1 cellular context compared by ENCODE assay signal in the genomic region with DNA sequence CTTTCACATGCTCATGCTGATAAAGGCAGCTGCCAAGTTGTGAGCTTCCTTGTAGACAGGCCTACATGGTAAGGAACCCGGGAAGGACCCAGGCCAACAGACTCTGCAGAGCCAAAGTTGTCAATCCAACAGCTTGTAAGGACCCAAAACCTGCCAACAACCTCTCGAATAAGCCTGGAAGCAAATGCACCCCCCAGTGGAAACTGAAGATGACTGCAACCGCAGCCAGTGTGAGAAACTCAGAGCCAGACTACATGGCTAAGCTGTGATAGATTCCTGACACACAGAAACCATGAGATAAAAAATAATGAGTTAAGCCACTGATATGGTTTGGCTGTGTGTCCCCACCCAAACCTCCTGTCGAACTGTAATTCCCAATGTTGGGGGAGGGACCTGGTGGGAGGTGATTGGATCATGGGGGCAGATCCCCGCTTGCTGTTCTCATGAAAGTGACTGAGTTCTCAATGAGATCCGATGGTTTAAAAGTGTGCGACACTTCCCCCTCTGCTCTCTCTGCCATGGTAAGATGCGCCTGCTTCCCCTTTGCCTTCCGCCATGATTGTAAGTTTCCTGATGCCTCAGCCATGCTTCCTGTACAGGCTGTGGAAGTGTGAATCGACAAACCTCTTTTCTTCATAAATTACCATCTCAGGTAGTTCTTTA.
TF ChIP-seq lines count a peak whose summit lies in the region.

No MANE protein-coding gene starts in this region.

TF ChIP-seq in GM23338, 12 proteins besides CTCF, POLR2A, EP300 and RAD21 (continued from another document):
- TF ChIP-seq, protein P1, sequence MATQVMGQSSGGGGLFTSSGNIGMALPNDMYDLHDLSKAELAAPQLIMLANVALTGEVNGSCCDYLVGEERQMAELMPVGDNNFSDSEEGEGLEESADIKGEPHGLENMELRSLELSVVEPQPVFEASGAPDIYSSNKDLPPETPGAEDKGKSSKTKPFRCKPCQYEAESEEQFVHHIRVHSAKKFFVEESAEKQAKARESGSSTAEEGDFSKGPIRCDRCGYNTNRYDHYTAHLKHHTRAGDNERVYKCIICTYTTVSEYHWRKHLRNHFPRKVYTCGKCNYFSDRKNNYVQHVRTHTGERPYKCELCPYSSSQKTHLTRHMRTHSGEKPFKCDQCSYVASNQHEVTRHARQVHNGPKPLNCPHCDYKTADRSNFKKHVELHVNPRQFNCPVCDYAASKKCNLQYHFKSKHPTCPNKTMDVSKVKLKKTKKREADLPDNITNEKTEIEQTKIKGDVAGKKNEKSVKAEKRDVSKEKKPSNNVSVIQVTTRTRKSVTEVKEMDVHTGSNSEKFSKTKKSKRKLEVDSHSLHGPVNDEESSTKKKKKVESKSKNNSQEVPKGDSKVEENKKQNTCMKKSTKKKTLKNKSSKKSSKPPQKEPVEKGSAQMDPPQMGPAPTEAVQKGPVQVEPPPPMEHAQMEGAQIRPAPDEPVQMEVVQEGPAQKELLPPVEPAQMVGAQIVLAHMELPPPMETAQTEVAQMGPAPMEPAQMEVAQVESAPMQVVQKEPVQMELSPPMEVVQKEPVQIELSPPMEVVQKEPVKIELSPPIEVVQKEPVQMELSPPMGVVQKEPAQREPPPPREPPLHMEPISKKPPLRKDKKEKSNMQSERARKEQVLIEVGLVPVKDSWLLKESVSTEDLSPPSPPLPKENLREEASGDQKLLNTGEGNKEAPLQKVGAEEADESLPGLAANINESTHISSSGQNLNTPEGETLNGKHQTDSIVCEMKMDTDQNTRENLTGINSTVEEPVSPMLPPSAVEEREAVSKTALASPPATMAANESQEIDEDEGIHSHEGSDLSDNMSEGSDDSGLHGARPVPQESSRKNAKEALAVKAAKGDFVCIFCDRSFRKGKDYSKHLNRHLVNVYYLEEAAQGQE (IDR thresholded peaks at IDR 0.05; ENCODE audit: unreplicated experiment): no peak
- TF ChIP-seq NANOG (IDR thresholded peaks at IDR 0.05; ENCODE audit: borderline replicate concordance): no peak
TF ChIP-seq in GM23338: peak in this region for 0.
